8 cellular contexts compared by ENCODE assay signal in the genomic region with DNA sequence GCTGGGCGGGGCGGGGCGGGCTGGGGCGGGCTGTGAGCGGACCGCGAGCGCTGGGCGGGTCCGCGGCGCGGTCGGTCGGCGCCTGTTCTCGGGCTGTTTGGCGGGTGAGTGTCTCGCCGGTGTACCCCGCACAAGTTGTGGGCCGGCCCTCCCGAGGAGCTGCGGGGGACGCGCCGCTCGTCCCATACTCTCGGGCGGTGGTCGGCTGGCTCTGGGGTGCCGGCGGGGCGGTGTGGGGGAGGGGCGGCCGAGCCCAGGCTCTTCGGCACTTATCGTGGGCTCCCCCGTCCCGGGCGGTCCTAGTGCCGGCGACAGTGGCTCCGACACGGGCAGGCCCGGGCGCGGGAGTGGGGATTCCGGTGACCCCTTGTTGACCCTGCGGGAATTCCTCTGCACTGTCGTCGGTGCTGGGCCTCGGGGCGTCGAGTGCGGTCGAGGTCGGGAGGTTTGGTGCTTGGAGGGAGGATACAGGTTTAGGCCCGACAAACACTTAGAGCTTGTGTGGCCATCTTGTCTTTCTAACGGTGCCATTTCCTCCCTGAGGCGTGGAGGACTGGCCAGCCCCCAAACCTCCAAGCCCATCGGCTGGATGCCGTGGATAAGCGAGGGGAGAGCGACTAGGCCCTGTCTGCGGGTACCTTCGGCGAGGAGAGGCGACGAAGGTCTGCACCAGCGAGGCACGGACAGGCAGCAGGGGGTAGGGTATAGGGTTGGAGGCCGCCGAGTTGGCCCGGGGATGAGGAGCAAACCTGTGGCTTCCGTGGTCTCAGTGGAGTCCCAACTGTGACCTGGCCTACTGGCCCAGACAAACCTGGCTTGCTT. TPM values are rescaled to one million over a fixed set of nuclear protein-coding genes. Genes with fewer than 3 reads are reported as not detected.
DNase-seq lines count a peak whose midpoint lies in the region; ATAC-seq and TF ChIP-seq lines count a peak whose summit lies in the region.

A gene (plus strand): TSS at position 47 of the 822 bp plus-strand sequence. CDS start 8,308 bp downstream, outside the sequence.

- in situ Hi-C loops in Panc1 (cut with HindIII; ENCODE audit: low pct_unique_long_range_greater_than_20kb, low sequenced_read_pairs): no loop called here

- no peaks in the 10 kb centered on the region for H3K36me3 ChIP-seq in BJ (ENCODE audit: control insufficient read depth, insufficient read depth, low read length)
- peaks cover 8% of the 10 kb centered on the region for H3K36me3 ChIP-seq in Panc1 (ENCODE audit: control insufficient read depth, insufficient read depth, low read length)

- H3K27me3 ChIP-seq in BJ (ENCODE audit: control insufficient read depth, insufficient read depth, low read length) (no peaks in the 10 kb centered on the region), Panc1 (ENCODE audit: control insufficient read depth, insufficient read depth, low read length) (no peaks in the 10 kb centered on the region)

- peak within 1 kb of the TSS; percentile 96 for H3K27ac Mint-ChIP-seq in activated naive CD4-positive, alpha-beta T cell treated with anti-CD3 and anti-CD28 coated beads, Interleukin-2, amount 10 ng/mL, durations not matched to agents 7 days and 5 days

- DNase-seq in BJ (ENCODE audit: low read depth): peak; percentile 19
- no peak for DNase-seq in Panc1 (ENCODE audit: low read depth, low spot score)
- peak; percentile 83 for DNase-seq in activated naive CD4-positive, alpha-beta T cell treated with anti-CD3 and anti-CD28 coated beads, Interleukin-2, amount 10 ng/mL, durations not matched to agents 7 days and 5 days
- peak in 38 of 42 donors; percentile 28 to 89 (median 75) for DNase-seq in head of caudate nucleus
- DNase-seq in pons (ENCODE audit: low spot score): peak; percentile 52
- DNase-seq in OCI-M2 (lab: John Stamatoyannopoulos, UW; ENCODE audit: unreplicated experiment): no peak

- H3K36me3 Mint-ChIP-seq in activated naive CD4-positive, alpha-beta T cell treated with anti-CD3 and anti-CD28 coated beads, Interleukin-2, amount 10 ng/mL, durations not matched to agents 7 days and 5 days: peaks cover 42% of the 10 kb centered on the region

- H3K27ac ChIP-seq in Panc1 (ENCODE audit: low read length): peak within 1 kb of the TSS; percentile 99

- H3K4me1 Mint-ChIP-seq in activated naive CD4-positive, alpha-beta T cell treated with anti-CD3 and anti-CD28 coated beads, Interleukin-2, amount 10 ng/mL, durations not matched to agents 7 days and 5 days: peaks cover 72% of the 10 kb centered on the region

- H3K27me3 Mint-ChIP-seq in activated naive CD4-positive, alpha-beta T cell treated with anti-CD3 and anti-CD28 coated beads, Interleukin-2, amount 10 ng/mL, durations not matched to agents 7 days and 5 days: no peaks in the 10 kb centered on the region

- H3K4me3 ChIP-seq in BJ (ENCODE audit: low read depth, low read length): peak within 1 kb of the TSS; percentile 89
- peak within 1 kb of the TSS; percentile 88 to 99 for H3K4me3 ChIP-seq in Panc1 (ENCODE audit: low read depth in 2 of 2, low read length in 2 of 2)

- peak within 1 kb of the TSS; percentile 89 for H3K4me3 Mint-ChIP-seq in activated naive CD4-positive, alpha-beta T cell treated with anti-CD3 and anti-CD28 coated beads, Interleukin-2, amount 10 ng/mL, durations not matched to agents 7 days and 5 days

- ATAC-seq in GM19025 (IDR thresholded peaks at IDR 0.05; ENCODE audit: low read depth, unreplicated experiment): peak; percentile 36
- ATAC-seq in HG03196 (IDR thresholded peaks at IDR 0.05; ENCODE audit: unreplicated experiment): peak; percentile 29
- peak; percentile 64 for ATAC-seq in Panc1

- H3K9me3 Mint-ChIP-seq in activated naive CD4-positive, alpha-beta T cell treated with anti-CD3 and anti-CD28 coated beads, Interleukin-2, amount 10 ng/mL, durations not matched to agents 7 days and 5 days: no peaks in the 10 kb centered on the region

- H3K9me3 ChIP-seq in Panc1 (ENCODE audit: control insufficient read depth, insufficient read depth, low read depth, low read length): no peaks in the 10 kb centered on the region

- CTCF ChIA-PET in BJ (lab: Yijun Ruan, JAX): interaction anchor here (2.2 kb wide), 1 partner anchor 465 kb away, joined by 6 read pairs; no protein-coding TSS in a partner anchor
- CTCF ChIA-PET in Panc1 (lab: Charles Lee): interaction anchor here (0.6 kb wide), 1 partner anchor 729 kb away, joined by 9 read pairs; no protein-coding TSS in a partner anchor
- CTCF ChIA-PET in activated naive CD4-positive, alpha-beta T cell treated with anti-CD3 and anti-CD28 coated beads, Interleukin-2, amount 10 ng/mL, durations not matched to agents 7 days and 5 days (lab: Charles Lee): interaction anchor here (1.2 kb wide), 1 partner anchor 33 kb away, joined by 3 read pairs; no protein-coding TSS in a partner anchor

- no peak for TF ChIP-seq CTCF in BJ (IDR thresholded peaks at IDR 0.05; ENCODE audit: insufficient read depth, low read depth, low read length)
- TF ChIP-seq CTCF in Panc1 (IDR thresholded peaks at IDR 0.05): no peak

- intact Hi-C loops in Panc1 (cut with micrococcal nuclease; ENCODE audit: unreplicated experiment): no loop called here
- intact Hi-C loops in head of caudate nucleus (cut with DNase I): loop anchor here (5.0 to 10.0 kb wide), 2 partner anchors 41 to 189 kb away; a partner anchor contains a TSS

- H3K4me1 ChIP-seq in Panc1 (ENCODE audit: control insufficient read depth, insufficient read depth, low read length): peaks cover 57% of the 10 kb centered on the region

- BruUV-seq in Panc1 (replicated peaks; lab: Mats Ljungman, UMichigan): no TSS peak

- POLR2A ChIA-PET in BJ (lab: Charles Lee) (no interaction called here), Panc1 (lab: Charles Lee) (interaction anchor here (0.6 to 1.2 kb wide), 2 partner anchors 22 to 41 kb away, joined by 4 to 8 read pairs; no protein-coding TSS in a partner anchor)

RNA-seq across cellular contexts. Expression of the gene that starts here (rescaled TPM):
- 336 and 712 TPM in 2 replicates for polyA plus RNA-seq in BJ (2011; rRNA removed)
- 308 and 343 TPM in 2 replicates for polyA minus RNA-seq in BJ (2011; rRNA and poly(A)+ RNA removed)
- total RNA-seq in Panc1 (2021; ENCODE audit: unreplicated experiment): 303 TPM
- polyA plus RNA-seq in Panc1 (2012; ENCODE audit: insufficient read length): 243 TPM

Comparison
In these comparisons a context has a peak if more than half of its experiments do, and no peak if none do; other contexts are left out.
1. DNase-seq: peak in BJ (single experiment), activated naive CD4-positive, alpha-beta T cell treated with anti-CD3 and anti-CD28 coated beads, Interleukin-2, amount 10 ng/mL, durations not matched to agents 7 days and 5 days (single experiment), head of caudate nucleus (38 of 42) and pons (single experiment); none in Panc1 (single experiment) and OCI-M2 (single experiment).
2. Peak in every context shown above with its lines, with median percentiles within 50 percentile points of each other: ATAC-seq.